ENCODE assay signal across 8 cellular contexts in the genomic region with DNA sequence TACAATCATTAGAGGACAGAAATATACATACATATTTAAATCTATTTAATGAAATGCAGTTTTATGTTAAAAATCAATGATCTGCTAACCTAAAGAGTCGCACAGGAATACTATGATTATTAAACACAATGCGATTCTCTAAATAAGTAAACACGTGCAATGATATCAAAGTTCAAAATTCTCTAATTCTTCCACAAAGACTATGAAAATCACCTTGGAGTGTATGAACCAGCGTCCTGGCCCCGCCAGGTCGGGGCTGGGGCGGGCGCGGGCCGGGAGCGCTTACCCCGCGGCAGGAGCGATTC. TPM values are rescaled to one million over a fixed set of nuclear protein-coding genes. Genes with fewer than 3 reads are reported as not detected.
DNase-seq lines count a peak whose midpoint lies in the region; ATAC-seq and TF ChIP-seq lines count a peak whose summit lies in the region.

No MANE protein-coding gene starts in this region.

- no peaks in the 10 kb centered on the region for H3K9me3 ChIP-seq in ES-I3 (ENCODE audit: control insufficient read depth, insufficient read depth, low read length)
- H3K9me3 ChIP-seq in SJSA1 (replicated peaks), result no peaks in the 10 kb centered on the region
- no peaks in the 10 kb centered on the region for H3K9me3 ChIP-seq in prostate gland

- DNase-seq in SJSA1 (ENCODE audit: low read depth in 1 of 2, low spot score in 2 of 2), result no peak
- no peak for DNase-seq in fibroblast of mammary gland (ENCODE audit: low read depth)
- DNase-seq in prostate gland (ENCODE audit: low spot score), result no peak
- DNase-seq in NCI-H524 treated with DMSO at 0.1 percent for 48 hours (lab: John Stamatoyannopoulos, UW), result no peak
- DNase-seq in HuH-7.5 (ENCODE audit: low spot score), result no peak
- DNase-seq in NCI-H82 (lab: John Stamatoyannopoulos, UW), result no peak

- intact Hi-C loops in prostate gland (cut with DNase I), result no loop called here

- H3K27ac ChIP-seq in SJSA1 (peak overlapping the region; percentile 83), prostate gland (peak overlapping the region; percentile 84 to 86)

- H3K9ac ChIP-seq in ES-I3 (ENCODE audit: low read depth, low read length), result peak overlapping the region; percentile 86

- H3K4me1 ChIP-seq in ES-I3 (ENCODE audit: insufficient read depth, low read length), result peaks cover 26% of the 10 kb centered on the region
- H3K4me1 ChIP-seq in SJSA1 (replicated peaks), result peaks cover 15% of the 10 kb centered on the region
- peaks cover 3% of the 10 kb centered on the region for H3K4me1 ChIP-seq in prostate gland (replicated peaks)

- no peak for TF ChIP-seq POLR2A in prostate gland (IDR thresholded peaks at IDR 0.05)

- peak overlapping the region; percentile 59 for H3K4me3 ChIP-seq in SJSA1
- H3K4me3 ChIP-seq in fibroblast of mammary gland (ENCODE audit: control insufficient read depth, low read depth, low read length), result peak overlapping the region; percentile 92
- H3K4me3 ChIP-seq in prostate gland, result peak overlapping the region; percentile 61 to 62

- H3K36me3 ChIP-seq in ES-I3 (ENCODE audit: insufficient read depth, low read length) (no peaks in the 10 kb centered on the region), SJSA1 (peaks cover 30% of the 10 kb centered on the region), prostate gland (no peaks in the 10 kb centered on the region)

- WGBS in prostate gland, result under 1% methylated on average over 13 of the region's 14 CpGs

- TF ChIP-seq CTCF in fibroblast of mammary gland (conservative IDR thresholded peaks at IDR 0.05; ENCODE audit: control insufficient read depth, insufficient read depth, low read depth, low read length), result no peak
- TF ChIP-seq CTCF in prostate gland (IDR thresholded peaks at IDR 0.05), result no peak

- no peaks in the 10 kb centered on the region for H3K27me3 ChIP-seq in SJSA1 (replicated peaks)
- no peaks in the 10 kb centered on the region for H3K27me3 ChIP-seq in prostate gland (replicated peaks; ENCODE audit: insufficient read depth)

- ATAC-seq in HG03097 (IDR thresholded peaks at IDR 0.05; ENCODE audit: low FRiP score, unreplicated experiment), result no peak

RNA-seq across cellular contexts. Expression of a gene that starts 0.6 kb away (rescaled TPM):
- total RNA-seq in SJSA1 (2014; rRNA removed; shearing (Covaris generic)), result 45.3 and 52.8 TPM in 2 replicates
- 10 to 100 TPM; 38.9 to 52.5 TPM for total RNA-seq in prostate gland

RNA-seq across cellular contexts. Expression of a gene that starts 21.8 kb away (rescaled TPM):
- total RNA-seq in SJSA1 (2014; rRNA removed; shearing (Covaris generic)), result 14.2 and 19.3 TPM in 2 replicates
- 1 to 10 TPM; 1.1 to 2.3 TPM for total RNA-seq in prostate gland

RNA-seq across cellular contexts. Expression of a gene that starts 25.9 kb away (rescaled TPM):
- total RNA-seq in SJSA1 (2014; rRNA removed; shearing (Covaris generic)), result 32.2 and 44.7 TPM in 2 replicates
- total RNA-seq in prostate gland, result 100 to 1,000 TPM in 1 of 2 donors, 10 to 100 TPM in 1; 86.0 to 123 TPM
